Comparison of ENCODE assay signal across 8 cellular contexts in genomic region chr17:64837018-64837761, GRCh38.
DNase-seq lines count a peak whose midpoint lies in the region; ATAC-seq, FAIRE-seq and TF ChIP-seq lines count a peak whose summit lies in the region.
"Not testable (repeated sequence)": the region's sequence is repeated elsewhere in the genome, so short reads cannot be mapped to it uniquely, and the experiment has no call there.

No MANE protein-coding gene starts in this region.

- FAIRE-seq in A549 (lab: Jason Lieb, UNC), result not testable (repeated sequence)

- not testable (repeated sequence) for H4K20me1 ChIP-seq in mammary epithelial cell (ENCODE audit: insufficient read depth, low read length)

- H3K4me1 ChIP-seq in A549; mammary epithelial cell (ENCODE audit: insufficient read depth, low read length); skeletal muscle tissue (ENCODE audit: control insufficient read depth in 3 of 3, insufficient read depth in 3 of 3, low read length in 3 of 3): not testable (repeated sequence)

- POLR2A ChIA-PET in A549 (lab: Yijun Ruan, JAX), result interaction anchor here (0.7 kb wide), 1 partner anchor 82 kb away, joined by 3 read pairs; the partner anchor contains the start of gene LRRC37A3

- peak overlapping the region; percentile 65 for H3K4me3 ChIP-seq in A549
- H3K4me3 ChIP-seq in WI38 (ENCODE audit: low read depth, low read length), result peak overlapping the region; percentile 64
- H3K4me3 ChIP-seq in mammary epithelial cell (replicated peaks in 1 of 3; ENCODE audit: insufficient read depth in 1 of 3, low read depth in 2 of 3, low read length in 3 of 3), result peak overlapping the region; percentile 51 to 64 (median 58)
- peak overlapping the region; percentile 64 to 75 (median 70) for H3K4me3 ChIP-seq in skeletal muscle tissue (ENCODE audit: low read length in 3 of 3)

- CTCF ChIA-PET in A549 (lab: Yijun Ruan, JAX), result not testable (repeated sequence)
- CTCF ChIA-PET in mammary epithelial cell (lab: Charles Lee; ENCODE audit: low non-redundant PET), result interaction anchor here (0.6 kb wide), 1 partner anchor 264 kb away, joined by 8 read pairs; no protein-coding TSS in a partner anchor

- not testable (repeated sequence) for TF ChIP-seq EP300 in A549 (IDR thresholded peaks at IDR 0.05)

- ATAC-seq in A549, result peak; percentile 95 to 97
- peak; percentile 90 for ATAC-seq in GM18861 (IDR thresholded peaks at IDR 0.05; ENCODE audit: unreplicated experiment)
- peak; percentile 95 for ATAC-seq in HG03045 (IDR thresholded peaks at IDR 0.05; ENCODE audit: unreplicated experiment)

- peak; percentile 35; the same call in 1 of the 2 replicates for TF ChIP-seq POLR2A in A549 (IDR thresholded peaks at IDR 0.05; ENCODE audit: low read length)

- peak overlapping the region; percentile 58 for H3K9ac ChIP-seq in mammary epithelial cell (ENCODE audit: insufficient read depth, low read length)
- peak overlapping the region; percentile 65 to 80 (median 70) for H3K9ac ChIP-seq in skeletal muscle tissue (ENCODE audit: low read depth in 1 of 3, low read length in 3 of 3)

- peaks cover 20% of the 10 kb centered on the region for H3K79me2 ChIP-seq in mammary epithelial cell (ENCODE audit: insufficient read depth, low read length)

- not testable (repeated sequence) for H3K36me3 ChIP-seq in mammary epithelial cell (ENCODE audit: insufficient read depth, low read length); skeletal muscle tissue (ENCODE audit: control insufficient read depth in 3 of 3, insufficient read depth in 3 of 3, low read length in 3 of 3)

- dilution Hi-C loops in mammary epithelial cell (cut with HindIII; ENCODE audit: low sequenced_read_pairs), result not testable (repeated sequence)

- H3K9me3 ChIP-seq in A549; mammary epithelial cell (replicated peaks; ENCODE audit: insufficient read depth, low read length); skeletal muscle tissue (ENCODE audit: control insufficient read depth in 3 of 3, low read length in 3 of 3): not testable (repeated sequence)

- H3K27me3 ChIP-seq in mammary epithelial cell (ENCODE audit: insufficient read depth, low read length); skeletal muscle tissue (ENCODE audit: control insufficient read depth in 3 of 3, insufficient read depth in 3 of 3, low read length in 3 of 3): not testable (repeated sequence)

- not testable (repeated sequence) for TF ChIP-seq CTCF in A549 (IDR thresholded peaks at IDR 0.05); WI38 (IDR thresholded peaks at IDR 0.05; ENCODE audit: low read depth, low read length); mammary epithelial cell (conservative IDR thresholded peaks at IDR 0.05 in 1 of 2, IDR thresholded peaks at IDR 0.05 in 1 of 2; ENCODE audit: extremely low read depth in 1 of 2, insufficient read depth in 1 of 2, low read depth in 1 of 2, low read length in 2 of 2)

- H2AFZ ChIP-seq in mammary epithelial cell (ENCODE audit: low read depth, low read length), result peak overlapping the region; percentile 84

- BruUV-seq in mammary epithelial cell (replicated peaks; lab: Mats Ljungman, UMichigan), result not testable (repeated sequence)

- H3K4me2 ChIP-seq in A549, result peak overlapping the region; percentile 87
- H3K4me2 ChIP-seq in mammary epithelial cell (ENCODE audit: insufficient read depth, low read depth, low read length), result peak overlapping the region; percentile 80

- intact Hi-C loops in mammary epithelial cell (cut with micrococcal nuclease), result not testable (repeated sequence)

- DNase-seq in A549 (ENCODE audit: low read depth in 1 of 2, low spot score in 1 of 2) (peak; percentile 69 to 83), NCI-H2171 (lab: John Stamatoyannopoulos, UW) (peak; percentile 46), mammary epithelial cell (peak; percentile 78), iPS-NIHi7 (ENCODE audit: extremely low spot score) (peak; percentile 68)

- WGBS in A549 (ENCODE audit: missing lambda C conversion rate), result 2% methylated on average over 41 of the region's 56 CpGs
- WGBS in mammary epithelial cell (ENCODE audit: low coverage, missing lambda C conversion rate), result 0% methylated on average over 4 of the region's 56 CpGs

- in situ Hi-C loops in mammary epithelial cell (cut with MboI; ENCODE audit: low sequenced_read_pairs in 2 of 2), result not testable (repeated sequence)

- H3K27ac ChIP-seq in A549, result peak overlapping the region; percentile 72 to 93
- peak overlapping the region; percentile 54 for H3K27ac ChIP-seq in mammary epithelial cell (ENCODE audit: insufficient read depth, low read depth, low read length)
- H3K27ac ChIP-seq in skeletal muscle tissue (ENCODE audit: low read depth, low read length), result peak overlapping the region; percentile 74

- TF ChIP-seq RAD21 in A549 (conservative IDR thresholded peaks at IDR 0.05 in 1 of 2, IDR thresholded peaks at IDR 0.05 in 1 of 2), result not testable (repeated sequence)

TF ChIP-seq in A549, 52 proteins besides CTCF, POLR2A, EP300 and RAD21:
- TF ChIP-seq JUN (IDR thresholded peaks at IDR 0.05) (peak in 1 of 2 experiments; percentile 52; a peak in 2 of 5 replicates), MAX (IDR thresholded peaks at IDR 0.05) (peak; percentile 18; the same call in 1 of the 2 replicates)

Comparison
In these comparisons a context has a peak if more than half of its experiments do, and no peak if none do; other contexts are left out.
1. Peak in every context shown above with its lines: DNase-seq, ATAC-seq, H3K4me3 ChIP-seq and H3K27ac ChIP-seq.